Comparison of ENCODE assay signal across 8 cellular contexts in genomic region chr5:96614110-96614691, GRCh38. TPM values are rescaled to one million over a fixed set of nuclear protein-coding genes. Genes with fewer than 3 reads are reported as not detected.
DNase-seq lines count a peak whose midpoint lies in the region; ATAC-seq, FAIRE-seq and TF ChIP-seq lines count a peak whose summit lies in the region.

No MANE protein-coding gene starts in this region.

- peaks cover 0 to 16% of the 10 kb centered on the region in 2 experiments; a peak in 1 of 4 replicates for H3K4me1 ChIP-seq in SK-N-SH (ENCODE audit: control insufficient read depth in 1 of 2, insufficient read depth in 2 of 2, low read depth in 1 of 2, low read length in 1 of 2)
- no peaks in the 10 kb centered on the region for H3K4me1 ChIP-seq in K562 (replicated peaks in 1 of 2; ENCODE audit: control insufficient read depth in 2 of 2, insufficient read depth in 2 of 2, low read length in 2 of 2)
- peaks cover 0 to 10% (median 3%) of the 10 kb centered on the region in 4 donors for H3K4me1 ChIP-seq in sigmoid colon

- in situ Hi-C loops in K562 (cut with MboI): no loop called here

- H3K27me3 ChIP-seq in SK-N-SH (ENCODE audit: insufficient read depth): no peaks in the 10 kb centered on the region
- H3K27me3 ChIP-seq in K562 (ENCODE audit: control insufficient read depth in 2 of 2, insufficient read depth in 2 of 2, low read length in 2 of 2): no peaks in the 10 kb centered on the region
- H3K27me3 ChIP-seq in sigmoid colon: no peaks in the 10 kb centered on the region

- peak in 1 of 2 experiments; percentile 47; a peak in 1 of 4 replicates for TF ChIP-seq EP300 in SK-N-SH (IDR thresholded peaks at IDR 0.05; ENCODE audit: borderline replicate concordance in 1 of 2, low read depth in 1 of 2, low read length in 1 of 2)
- TF ChIP-seq EP300 in K562 (IDR thresholded peaks at IDR 0.05; ENCODE audit: low read length): no peak
- TF ChIP-seq EP300 in sigmoid colon (IDR thresholded peaks at IDR 0.05): no peak

- H3K4me3 ChIP-seq in SK-N-SH (ENCODE audit: low read depth in 2 of 2, low read length in 1 of 2) (peak overlapping the region; percentile 10 to 58; a peak in 2 of 4 replicates), K562 (no peak overlapping the region), sigmoid colon (no peak overlapping the region)

- H3K79me2 ChIP-seq in SK-N-SH (ENCODE audit: insufficient read depth): no peaks in the 10 kb centered on the region
- H3K79me2 ChIP-seq in K562 (ENCODE audit: control insufficient read depth, insufficient read depth, low read length): no peaks in the 10 kb centered on the region

- WGBS in SK-N-SH (ENCODE audit: low lambda C conversion rate): 18% methylated on average over 6 of the region's 6 CpGs
- 2% methylated on average over 6 of the region's 6 CpGs for WGBS in K562 (ENCODE audit: insufficient coverage, low coverage, missing lambda C conversion rate)
- WGBS in sigmoid colon, 2 donors: 8 to 27% methylated on average over 6 of the region's 6 CpGs

- TF ChIP-seq POLR2A in K562 (conservative IDR thresholded peaks at IDR 0.05) (no peak), sigmoid colon (IDR thresholded peaks at IDR 0.05) (no peak)

- peak overlapping the region; percentile 72 for H3K4me2 ChIP-seq in SK-N-SH
- H3K4me2 ChIP-seq in K562 (ENCODE audit: insufficient read depth, low read length): no peak overlapping the region

- peak; percentile 86 for ATAC-seq in K562
- ATAC-seq in HG02798 (IDR thresholded peaks at IDR 0.05; ENCODE audit: poor library complexity, unreplicated experiment): no peak

- DNase-seq in activated CD8-positive, alpha-beta memory T cell treated with anti-CD3 and anti-CD28 coated beads, Interleukin-2, amount 50 U/mL, for 1 hour (ENCODE audit: extremely low read depth): peak; percentile 12
- DNase-seq in activated CD8-positive, alpha-beta memory T cell treated with anti-CD3 and anti-CD28 coated beads, Interleukin-2, amount 50 U/mL, for 48 hours: no peak
- DNase-seq in NAMALWA (ENCODE audit: low spot score) (peak; percentile 71), SK-N-SH (peak; percentile 64), K562 (ENCODE audit: extremely low read depth in 1 of 4, low spot score in 3 of 4) (peak; percentile 17 to 66 (median 36)), hypothalamus (lab: John Stamatoyannopoulos, UW) (peak in 40 of 51 donors; percentile 2 to 82 (median 23)), sigmoid colon (peak; percentile 76)

- POLR2A ChIA-PET in SK-N-SH (lab: Yijun Ruan, JAX): no interaction called here
- POLR2A ChIA-PET in K562 (lab: Yijun Ruan, JAX): interaction anchor here (0.5 to 0.9 kb wide), 4 partner anchors 9 to 74 kb away, joined by 3 to 4 read pairs (median 3); no protein-coding TSS in a partner anchor

- H4K20me1 ChIP-seq in SK-N-SH (ENCODE audit: insufficient read depth) (no peaks in the 10 kb centered on the region), K562 (replicated peaks; ENCODE audit: control insufficient read depth, insufficient read depth, low read length) (no peaks in the 10 kb centered on the region)

- no peaks in the 10 kb centered on the region for H3K9me1 ChIP-seq in K562 (ENCODE audit: control insufficient read depth, insufficient read depth, low read length)

- H3K36me3 ChIP-seq in SK-N-SH (replicated peaks in 1 of 2; ENCODE audit: control insufficient read depth in 1 of 2, insufficient read depth in 2 of 2, low read length in 1 of 2): no peaks in the 10 kb centered on the region
- no peaks in the 10 kb centered on the region for H3K36me3 ChIP-seq in K562 (ENCODE audit: control insufficient read depth, insufficient read depth, low read length)
- no peaks in the 10 kb centered on the region for H3K36me3 ChIP-seq in sigmoid colon

- peak overlapping the region; percentile 17 to 89; a peak in 3 of 4 replicates for H3K27ac ChIP-seq in SK-N-SH (ENCODE audit: low read depth in 2 of 2, low read length in 1 of 2)
- no peak overlapping the region for H3K27ac ChIP-seq in K562 (ENCODE audit: extremely low read depth, low read depth, low read length)
- H3K27ac ChIP-seq in sigmoid colon: peak overlapping the region in 3 of 4 donors; percentile 14 to 58 (median 20)

- no TSS peak for BruUV-seq in K562 (replicated peaks; lab: Mats Ljungman, UMichigan)

- H3K9me3 ChIP-seq in SK-N-SH (no peaks in the 10 kb centered on the region), K562 (replicated peaks; ENCODE audit: control insufficient read depth, insufficient read depth, low read depth, low read length) (no peaks in the 10 kb centered on the region), sigmoid colon (no peaks in the 10 kb centered on the region)

- intact Hi-C loops in K562 (cut with micrococcal nuclease) (loop anchor here (1.0 to 10.0 kb wide), 7 partner anchors 74 to 549 kb away; partner anchors contain the start of gene LIX1), sigmoid colon (cut with DNase I) (loop anchor here (2.0 to 10.0 kb wide), 4 partner anchors 113 to 548 kb away; partner anchors contain the start of genes ERAP1 and ERAP2)

- H3K9ac ChIP-seq in SK-N-SH (peak overlapping the region; percentile 63), K562 (ENCODE audit: insufficient read depth in 1 of 2, low read depth in 2 of 2, low read length in 2 of 2) (no peak overlapping the region)

- H3K9me2 ChIP-seq in SK-N-SH: no peaks in the 10 kb centered on the region

- peaks cover 17% of the 10 kb centered on the region for H3F3A ChIP-seq in SK-N-SH (replicated peaks; ENCODE audit: insufficient read depth)

- CTCF ChIA-PET in SK-N-SH (lab: Yijun Ruan, JAX): interaction anchor here (0.6 to 8.7 kb wide), 42 partner anchors 9 to 583 kb away, joined by 3 to 89 read pairs (median 4); partner anchors contain the start of gene LIX1
- CTCF ChIA-PET in K562 (lab: Yijun Ruan, JAX; ENCODE audit: low intra/inter-chr PET ratio): interaction anchor here (1.0 to 2.8 kb wide), 4 partner anchors 74 to 549 kb away, joined by 4 to 20 read pairs (median 5); no protein-coding TSS in a partner anchor

- peak overlapping the region; percentile 84 for H2AFZ ChIP-seq in SK-N-SH (ENCODE audit: low read depth)
- no peak overlapping the region for H2AFZ ChIP-seq in K562 (ENCODE audit: low read depth, low read length)

- peak; percentile 91 for TF ChIP-seq RAD21 in SK-N-SH (IDR thresholded peaks at IDR 0.05; ENCODE audit: low read length)
- peak; percentile 90 to 92 for TF ChIP-seq RAD21 in K562 (CRISPR knock-in tag; conservative IDR thresholded peaks at IDR 0.05 in 1 of 2, IDR thresholded peaks at IDR 0.05 in 1 of 2)

- FAIRE-seq in K562 (lab: Jason Lieb, UNC): peak; percentile 86

- peak; percentile 71 for TF ChIP-seq CTCF in SK-N-SH (IDR thresholded peaks at IDR 0.05)
- TF ChIP-seq CTCF in K562 (IDR thresholded peaks at IDR 0.05 in 2 of 3, conservative IDR thresholded peaks at IDR 0.05 in 1 of 3; ENCODE audit: insufficient read depth in 2 of 3, low read depth in 1 of 3, low read length in 3 of 3): peak; percentile 41 to 70 (median 53); a peak in 5 of 6 replicates
- peak; percentile 35 to 55 (median 52) for TF ChIP-seq CTCF in sigmoid colon (IDR thresholded peaks at IDR 0.05)

TF ChIP-seq in SK-N-SH, 30 proteins besides CTCF, POLR2A, EP300 and RAD21 (continues in another document):
- no peak; the same call in 1 of the 2 replicates for TF ChIP-seq MAX (IDR thresholded peaks at IDR 0.05; ENCODE audit: low read depth)

TF ChIP-seq in K562, 482 proteins besides CTCF, POLR2A, EP300 and RAD21 (continues in another document):
- TF ChIP-seq MNT (conservative IDR thresholded peaks at IDR 0.05): no peak
- no peak for TF ChIP-seq DPF2 (IDR thresholded peaks at IDR 0.05)

RNA-seq across cellular contexts. Expression of gene CAST, which starts 48.0 kb away (rescaled TPM):
- polyA plus RNA-seq in SK-N-SH (2012; rRNA removed) (80.2 and 82.9 TPM in 2 replicates), K562 (2011; rRNA removed) (47.4 and 63.5 TPM in 2 replicates), K562 (2014; fragmentation: Illumina TruSeq; extraction: Trizol) (116 and 136 TPM in 2 replicates), K562 (2014; fragmentation: Nextera tagmentation; extraction: Ambion mirVana) (10 to 100 TPM; 55.5 to 84.8 TPM), K562 (2014; rRNA removed) (55.3 and 91.0 TPM in 2 replicates), sigmoid colon (100 to 1,000 TPM; 138 to 151 (median 147) TPM)
- 95.6 and 113 TPM in 2 replicates for polyA plus RNA-seq in SK-N-SH (2012; cell fraction: cytosol; rRNA removed)
- 53.8 and 106 TPM in 2 replicates for polyA plus RNA-seq in SK-N-SH (2012; cell fraction: nucleus; rRNA removed)
- 41.2 and 98.5 TPM in 2 replicates for total RNA-seq in K562 (2011; cell fraction: chromatin; rRNA removed; ENCODE audit: low replicate concordance)
- 21.7 and 26.8 TPM in 2 replicates for total RNA-seq in K562 (2011; cell fraction: nucleolus; rRNA removed)
- total RNA-seq in K562 (2011; cell fraction: nucleoplasm; rRNA removed): 49.9 and 78.0 TPM in 2 replicates
- total RNA-seq in K562 (2014; rRNA removed) (86.1 TPM in 2 replicates), K562 (2014; rRNA removed; fragmentation: Illumina TruSeq; extraction: Trizol) (103 and 125 TPM in 2 replicates), K562 (2015; rRNA removed; fragmentation: Illumina TruSeq; extraction: Trizol) (107 and 118 TPM in 2 replicates), K562 (2021) (75.2 and 78.8 TPM in 2 replicates), sigmoid colon (100 to 1,000 TPM; 225 to 348 (median 247) TPM)
- polyA plus RNA-seq in K562 (2011; cell fraction: cytosol; rRNA removed): 17.9 and 29.6 TPM in 2 replicates
- 46.8 and 58.1 TPM in 2 replicates for polyA plus RNA-seq in K562 (2011; cell fraction: nucleus; rRNA removed)
- 65.8 and 74.4 TPM in 2 replicates for polyA plus RNA-seq in K562 (2012)
- 94.4 and 97.4 TPM in 2 replicates for polyA minus RNA-seq in K562 (2011; rRNA and poly(A)+ RNA removed)
- polyA minus RNA-seq in K562 (2011; cell fraction: cytosol; rRNA and poly(A)+ RNA removed): 44.8 and 56.5 TPM in 2 replicates
- 51.8 and 95.7 TPM in 2 replicates for polyA minus RNA-seq in K562 (2011; cell fraction: nucleus; rRNA and poly(A)+ RNA removed)

Comparison
In these comparisons a context has a peak if more than half of its experiments do, and no peak if none do; other contexts are left out.
1. H3K4me3 ChIP-seq: peak in SK-N-SH (2 of 2); none in K562 (single experiment) and sigmoid colon (0 of 4).
2. Peak in every context shown above with its lines, with median percentiles within 50 percentile points of each other: CTCF ChIP-seq.